Comparison of ENCODE assay signal across 10 cellular contexts in the genomic region with DNA sequence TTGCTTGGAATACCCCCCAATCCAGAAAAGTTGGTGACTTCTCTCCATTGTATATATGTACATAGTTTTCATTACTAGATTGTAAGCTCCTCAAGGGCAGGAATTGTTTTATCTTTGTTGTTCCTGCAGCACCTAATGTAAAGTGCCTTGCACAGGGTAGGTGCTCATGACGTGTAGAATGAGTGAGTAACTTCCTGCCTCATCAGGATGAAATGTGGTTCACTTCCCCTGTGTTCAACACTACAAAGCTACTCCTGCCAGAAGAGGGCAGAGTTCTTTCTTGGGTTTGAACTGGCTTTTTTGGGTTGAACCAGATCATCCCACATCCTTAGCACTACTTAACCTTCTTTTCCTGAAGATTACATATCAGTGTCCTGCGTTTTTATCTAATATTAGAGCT. TPM values are rescaled to one million over a fixed set of nuclear protein-coding genes. Genes with fewer than 3 reads are reported as not detected.
DNase-seq lines count a peak whose midpoint lies in the region; ATAC-seq and TF ChIP-seq lines count a peak whose summit lies in the region.
"Had no signal": no experiment of that assay in that cellular context is flagged by ENCODE, and none has a peak within 500 bp of the region (broad histone marks: within the 10 kb centered on the region; RNA-seq: fewer than 3 reads in every experiment).

No MANE protein-coding gene starts in this region.

- no peak overlapping the region for H2AK5ac ChIP-seq in IMR-90 (ENCODE audit: low read depth, low read length)

- H2AFZ ChIP-seq in IMR-90 (replicated peaks; ENCODE audit: low read length, poor library complexity) = no peak overlapping the region

- H3K4ac ChIP-seq in IMR-90 (ENCODE audit: low read depth, low read length) = no peak overlapping the region

- POLR2A ChIA-PET in activated CD4-positive, alpha-beta T cell treated with anti-CD3 and anti-CD28 coated beads, Interleukin-2, amount 10 ng/mL, durations not matched to agents 7 days and 5 days (lab: Charles Lee) = no interaction called here
- POLR2A ChIA-PET in IMR-90 (lab: Charles Lee; ENCODE audit: unreplicated experiment) = no interaction called here

- H2BK120ac ChIP-seq in IMR-90 (ENCODE audit: low read depth, low read length) = no peak overlapping the region

- no peak overlapping the region for H3K14ac ChIP-seq in IMR-90 (replicated peaks; ENCODE audit: low read depth, low read length)

- CTCF ChIA-PET in activated CD4-positive, alpha-beta T cell treated with anti-CD3 and anti-CD28 coated beads, Interleukin-2, amount 10 ng/mL, durations not matched to agents 7 days and 5 days (lab: Charles Lee) = interaction anchor here (0.6 to 0.9 kb wide), 2 partner anchors 14 to 15 kb away, joined by 3 read pairs; no protein-coding TSS in a partner anchor
- CTCF ChIA-PET in IMR-90 (lab: Yijun Ruan, JAX) = interaction anchor here (1.0 kb wide), 1 partner anchor 13 kb away, joined by 4 read pairs; no protein-coding TSS in a partner anchor

- peak; percentile 18 for DNase-seq in activated CD4-positive, alpha-beta T cell treated with anti-CD3 and anti-CD28 coated beads, Interleukin-2, amount 10 ng/mL, durations not matched to agents 7 days and 5 days
- DNase-seq in activated CD4-positive, alpha-beta T cell treated with anti-CD3 and anti-CD28 coated beads for 48 hours = no peak
- DNase-seq in IMR-90 (peak; percentile 25), brain microvascular endothelial cell (peak; percentile 7), natural killer cell (no peak), NCI-H2196 treated with DMSO at 0.1 percent for 48 hours (lab: John Stamatoyannopoulos, UW; ENCODE audit: unreplicated experiment) (no peak)
- DNase-seq: posterior cingulate gyrus had no signal

- H2BK5ac ChIP-seq in IMR-90 (ENCODE audit: low read depth, low read length, poor library complexity, severe bottlenecking) = no peak overlapping the region

- no CpG with 5 or more reads among the region's 2 CpGs for WGBS in IMR-90 (ENCODE audit: extremely low coverage in 2 of 2, insufficient read length in 1 of 2), 2 experiments

- H3K9me3 ChIP-seq in IMR-90 (ENCODE audit: control insufficient read depth, insufficient read depth, low read length) = peaks cover 4% of the 10 kb centered on the region

- TF ChIP-seq POLR2A in IMR-90 (IDR thresholded peaks at IDR 0.05; ENCODE audit: low read depth, low read length) = no peak

- H3K36me3 ChIP-seq in IMR-90 (ENCODE audit: control insufficient read depth, insufficient read depth, low read length) (peaks cover 19% of the 10 kb centered on the region), brain microvascular endothelial cell (replicated peaks) (peaks cover 18% of the 10 kb centered on the region)

- no TSS peak for BruUV-seq in IMR-90 (replicated peaks; lab: Mats Ljungman, UMichigan)

- H3K27me3 ChIP-seq in IMR-90 (ENCODE audit: control insufficient read depth, insufficient read depth, low read length) = no peaks in the 10 kb centered on the region
- no peaks in the 10 kb centered on the region for H3K27me3 ChIP-seq in brain microvascular endothelial cell (replicated peaks)
- H3K27me3 ChIP-seq: BLaER1 had no signal

- no peak overlapping the region for H3K18ac ChIP-seq in IMR-90 (ENCODE audit: low read depth, low read length)

- H3K4me3 ChIP-seq in IMR-90 (ENCODE audit: insufficient read depth, low read depth, low read length) (no peak overlapping the region), brain microvascular endothelial cell (ENCODE audit: low read depth, low read length) (no peak overlapping the region)
- H3K4me3 ChIP-seq: BLaER1 had no signal

- H4K8ac ChIP-seq in IMR-90 (ENCODE audit: low read depth in 2 of 2, low read length in 2 of 2) = no peak overlapping the region

- no peak for TF ChIP-seq RAD21 in IMR-90 (IDR thresholded peaks at IDR 0.05; ENCODE audit: low read length)

- H3K9ac ChIP-seq in IMR-90 (ENCODE audit: low read depth, low read length) = no peak overlapping the region
- H3K9ac ChIP-seq: BLaER1 had no signal

- H2BK15ac ChIP-seq in IMR-90 (ENCODE audit: low read depth, low read length) = no peak overlapping the region

- intact Hi-C loops in IMR-90 (cut with micrococcal nuclease) (loop anchor here (2.0 kb wide), 1 partner anchor 41 kb away; no protein-coding TSS in a partner anchor), natural killer cell (cut with micrococcal nuclease) (no loop called here)

- no peak overlapping the region for H3K4me3 Mint-ChIP-seq in activated CD4-positive, alpha-beta T cell treated with anti-CD3 and anti-CD28 coated beads, Interleukin-2, amount 10 ng/mL, durations not matched to agents 7 days and 5 days
- H3K4me3 Mint-ChIP-seq in natural killer cell = no peak overlapping the region

- H3K9me1 ChIP-seq in IMR-90 (ENCODE audit: insufficient read depth, low read length) = no peaks in the 10 kb centered on the region; the same call in 1 of the 2 replicates

- H3K4me2 ChIP-seq in IMR-90 (ENCODE audit: low read depth, low read length) = no peak overlapping the region
- H3K4me2 ChIP-seq: BLaER1 had no signal

- H3K9me3 Mint-ChIP-seq in activated CD4-positive, alpha-beta T cell treated with anti-CD3 and anti-CD28 coated beads, Interleukin-2, amount 10 ng/mL, durations not matched to agents 7 days and 5 days = peaks cover 50% of the 10 kb centered on the region
- H3K9me3 Mint-ChIP-seq in natural killer cell = peaks cover 5 to 10% of the 10 kb centered on the region in 2 donors

- H2AK9ac ChIP-seq in IMR-90 (replicated peaks; ENCODE audit: low read depth, low read length, poor library complexity) = no peak overlapping the region

- TF ChIP-seq CTCF in IMR-90 (conservative IDR thresholded peaks at IDR 0.05; ENCODE audit: low read depth, low read length) (peak; percentile 15; the same call in 1 of the 2 replicates), brain microvascular endothelial cell (IDR thresholded peaks at IDR 0.05; ENCODE audit: low read depth, low read length, missing control alignments) (peak; percentile 21), natural killer cell (IDR thresholded peaks at IDR 0.05) (peak; percentile 33)

- dilution Hi-C loops in IMR-90 (cut with HindIII; ENCODE audit: low sequenced_read_pairs, unreplicated experiment) = no loop called here

- H3K4me1 Mint-ChIP-seq in activated CD4-positive, alpha-beta T cell treated with anti-CD3 and anti-CD28 coated beads, Interleukin-2, amount 10 ng/mL, durations not matched to agents 7 days and 5 days = peaks cover 4% of the 10 kb centered on the region
- H3K4me1 Mint-ChIP-seq in natural killer cell = peaks cover 4 to 8% of the 10 kb centered on the region in 2 donors

- H4K5ac ChIP-seq in IMR-90 (ENCODE audit: low read depth, low read length) = no peak overlapping the region

- in situ Hi-C loops in IMR-90 (cut with MboI; ENCODE audit: low sequenced_read_pairs) (no loop called here), brain microvascular endothelial cell (cut with HindIII; ENCODE audit: low pct_ligation_motif_present, low sequenced_read_pairs) (no loop called here)

- H3K27ac ChIP-seq in IMR-90 (ENCODE audit: insufficient read depth, low read length) (no peak overlapping the region), brain microvascular endothelial cell (no peak overlapping the region)
- H3K27ac ChIP-seq: BLaER1 had no signal

- H4K91ac ChIP-seq in IMR-90 (ENCODE audit: insufficient read depth, low read depth, low read length) = no peak overlapping the region

- H2BK20ac ChIP-seq in IMR-90 (ENCODE audit: low read depth, low read length) = no peak overlapping the region

- ATAC-seq in IMR-90 (ENCODE audit: low read depth) (no peak; the same call in 1 of the 2 replicates), natural killer cell (peak in 2 of 3 donors; percentile 81 to 89), GM19324 (IDR thresholded peaks at IDR 0.05; ENCODE audit: low FRiP score, unreplicated experiment) (no peak), GM18498 (IDR thresholded peaks at IDR 0.05; ENCODE audit: unreplicated experiment) (no peak)

- H3K23ac ChIP-seq in IMR-90 (ENCODE audit: low read depth, low read length) = no peak overlapping the region

- H4K20me1 ChIP-seq in IMR-90 (ENCODE audit: insufficient read depth, low read length) = peaks cover 5% of the 10 kb centered on the region; the same call in 1 of the 2 replicates

- H3K27me3 Mint-ChIP-seq in activated CD4-positive, alpha-beta T cell treated with anti-CD3 and anti-CD28 coated beads, Interleukin-2, amount 10 ng/mL, durations not matched to agents 7 days and 5 days = peaks cover 4% of the 10 kb centered on the region
- peaks cover 0 to 12% of the 10 kb centered on the region in 2 donors for H3K27me3 Mint-ChIP-seq in natural killer cell (ENCODE audit: low read depth in 2 of 2)

- H3K36me3 Mint-ChIP-seq in activated CD4-positive, alpha-beta T cell treated with anti-CD3 and anti-CD28 coated beads, Interleukin-2, amount 10 ng/mL, durations not matched to agents 7 days and 5 days (ENCODE audit: low read depth) = peaks cover 52% of the 10 kb centered on the region
- peaks cover 30% of the 10 kb centered on the region for H3K36me3 Mint-ChIP-seq in natural killer cell

- H3K56ac ChIP-seq in IMR-90 (ENCODE audit: extremely low read depth, insufficient read depth, low read length) = no peak overlapping the region

- no peak overlapping the region for H3K27ac Mint-ChIP-seq in activated CD4-positive, alpha-beta T cell treated with anti-CD3 and anti-CD28 coated beads, Interleukin-2, amount 10 ng/mL, durations not matched to agents 7 days and 5 days
- H3K27ac Mint-ChIP-seq in natural killer cell = peak overlapping the region in 1 of 2 donors; percentile 69

- no peaks in the 10 kb centered on the region for H3K4me1 ChIP-seq in IMR-90 (ENCODE audit: control insufficient read depth, insufficient read depth, low read length)
- H3K4me1 ChIP-seq: BLaER1 had no signal

- H3K79me1 ChIP-seq in IMR-90 (ENCODE audit: low read depth in 1 of 2, low read length in 2 of 2) = no peaks in the 10 kb centered on the region; a peak in 1 of 4 replicates

TF ChIP-seq in IMR-90, 13 proteins besides CTCF, POLR2A, EP300 and RAD21 (continues in another document):
- TF ChIP-seq RFX5 (IDR thresholded peaks at IDR 0.05; ENCODE audit: low read depth, low read length) = no peak
- TF ChIP-seq MAZ (IDR thresholded peaks at IDR 0.05; ENCODE audit: borderline replicate concordance, low read depth, low read length) = no peak

RNA-seq across cellular contexts. Expression of a gene that starts 23.9 kb away (rescaled TPM):
- total RNA-seq in activated CD4-positive, alpha-beta T cell treated with anti-CD3 and anti-CD28 coated beads, Interleukin-2, amount 10 ng/mL, durations not matched to agents 7 days and 5 days = 10 to 100 TPM; 12.7 to 13.5 TPM
- total RNA-seq in IMR-90 (2012; rRNA removed) = 16.5 and 18.1 TPM in 2 replicates
- polyA plus RNA-seq in IMR-90 (2012; rRNA removed) = 3.8 and 4.7 TPM in 2 replicates
- polyA plus RNA-seq in IMR-90 (2012; cell fraction: cytosol; rRNA removed) = 1.5 and 1.7 TPM in 2 replicates
- polyA plus RNA-seq in IMR-90 (2012; cell fraction: nucleus; rRNA removed; ENCODE audit: low replicate concordance) = 0.98 and 3.3 TPM in 2 replicates
- 10 to 100 TPM; 11.0 to 12.7 (median 12.6) TPM for total RNA-seq in natural killer cell

RNA-seq across cellular contexts. Expression of a gene that starts 24.4 kb away (rescaled TPM):
- 10 to 100 TPM; 12.4 to 13.2 TPM for total RNA-seq in activated CD4-positive, alpha-beta T cell treated with anti-CD3 and anti-CD28 coated beads, Interleukin-2, amount 10 ng/mL, durations not matched to agents 7 days and 5 days
- 12.5 and 14.0 TPM in 2 replicates for total RNA-seq in IMR-90 (2012; rRNA removed)
- polyA plus RNA-seq in IMR-90 (2012; rRNA removed) = 9.5 and 10.7 TPM in 2 replicates
- 3.5 and 5.1 TPM in 2 replicates for polyA plus RNA-seq in IMR-90 (2012; cell fraction: cytosol; rRNA removed)
- 9.5 and 21.4 TPM in 2 replicates for polyA plus RNA-seq in IMR-90 (2012; cell fraction: nucleus; rRNA removed; ENCODE audit: low replicate concordance)
- total RNA-seq in natural killer cell = 10 to 100 TPM in 2 of 3 donors, 1 to 10 TPM in 1; 6.5 to 12.2 (median 11.5) TPM

Comparison
In these comparisons a context has a peak if more than half of its experiments do, and no peak if none do; other contexts are left out.
1. DNase-seq: peak in activated CD4-positive, alpha-beta T cell treated with anti-CD3 and anti-CD28 coated beads, Interleukin-2, amount 10 ng/mL, durations not matched to agents 7 days and 5 days (single experiment), IMR-90 (single experiment) and brain microvascular endothelial cell (single experiment); none in activated CD4-positive, alpha-beta T cell treated with anti-CD3 and anti-CD28 coated beads for 48 hours (single experiment), natural killer cell (single experiment) and NCI-H2196 treated with DMSO at 0.1 percent for 48 hours (single experiment).
2. ATAC-seq: peak in natural killer cell (2 of 3); none in IMR-90 (single experiment), GM19324 (single experiment) and GM18498 (single experiment).
3. Peak in every context shown above with its lines, with median percentiles within 50 percentile points of each other: CTCF ChIP-seq.